25 cellular contexts compared by ENCODE assay signal in genomic region chr1:37362569-37362968, GRCh38.
DNase-seq lines count a peak whose midpoint lies in the region; ATAC-seq and TF ChIP-seq lines count a peak whose summit lies in the region.
"Had no signal": no experiment of that assay in that cellular context is flagged by ENCODE, and none has a peak within 500 bp of the region (broad histone marks: within the 10 kb centered on the region; RNA-seq: fewer than 3 reads in every experiment).

No MANE protein-coding gene starts in this region.

- H3K4me2 ChIP-seq in H9 (ENCODE audit: insufficient read depth, insufficient read length, low read length) (no peak overlapping the region), neural progenitor cell (peak overlapping the region; percentile 45)

- no peak overlapping the region for H4K8ac ChIP-seq in H9 (replicated peaks; ENCODE audit: insufficient read length, low read depth, low read length)

- H3K9ac ChIP-seq in H9 (ENCODE audit: extremely low read depth, insufficient read length, low read length) (no peak overlapping the region), neural progenitor cell (no peak overlapping the region)

- H3K79me1 ChIP-seq in H9 (ENCODE audit: insufficient read depth, low read depth, low read length, poor library complexity, severe bottlenecking), result no peaks in the 10 kb centered on the region

- DNase-seq in H9 (peak; percentile 38), iPS-NIHi7 (ENCODE audit: extremely low spot score) (peak; percentile 74), neural progenitor cell (ENCODE audit: low spot score) (peak; percentile 51), NCI-H446 treated with DMSO at 0.1 percent for 48 hours (lab: John Stamatoyannopoulos, UW) (no peak), hippocampal formation (lab: John Stamatoyannopoulos, UW) (no peak)
- DNase-seq: C1 segment of cervical spinal cord; CD4-positive, alpha-beta memory T cell; COR-L47; DMS53; GDM1; NCI-H1092; NCI-H1436; NCI-H187; NCI-H2081 treated with DMSO at 0.1 percent for 48 hours; NCI-H2171; NCI-H524 treated with DMSO at 0.1 percent for 48 hours; NCI-H774; SIG-M5 had no signal

- no peak overlapping the region for H2BK15ac ChIP-seq in H9 (ENCODE audit: low read depth, low read length)

- H3K27me3 ChIP-seq in H9 (ENCODE audit: insufficient read depth, low read length) (no peaks in the 10 kb centered on the region), neural progenitor cell (no peaks in the 10 kb centered on the region)

- H3K9me3 Mint-ChIP-seq in H9, result peaks cover 4 to 5% of the 10 kb centered on the region in 2 experiments; a peak in 2 of 5 replicates
- H3K9me3 Mint-ChIP-seq in neural progenitor cell, result peaks cover 2% of the 10 kb centered on the region
- H3K9me3 Mint-ChIP-seq: IgD-negative memory B cell had no signal

- peak overlapping the region in 1 of 3 experiments; percentile 62; a peak in 2 of 7 replicates for H3K27ac Mint-ChIP-seq in H9
- H3K27ac Mint-ChIP-seq in neural progenitor cell, result no peak overlapping the region
- H3K27ac Mint-ChIP-seq: CD4-positive, alpha-beta memory T cell; IgD-negative memory B cell had no signal

- no peaks in the 10 kb centered on the region for H3K23me2 ChIP-seq in H9 (ENCODE audit: insufficient read length, low read depth, low read length, poor library complexity, severe bottlenecking)

- H3K18ac ChIP-seq in H9 (ENCODE audit: insufficient read length, low read depth, low read length), result no peak overlapping the region

- H3K36me3 ChIP-seq in neural progenitor cell, result no peaks in the 10 kb centered on the region
- H3K36me3 ChIP-seq: HAP-1 had no signal

- WGBS in H9 (ENCODE audit: extremely low coverage, insufficient read length, low lambda C conversion rate), result no CpG with 5 or more reads among the region's 4 CpGs

- H3F3A ChIP-seq in neural progenitor cell (ENCODE audit: low read depth), result peaks cover 9% of the 10 kb centered on the region

- ATAC-seq in GM18870 (IDR thresholded peaks at IDR 0.05; ENCODE audit: unreplicated experiment) (no peak), GM21447 (IDR thresholded peaks at IDR 0.05; ENCODE audit: unreplicated experiment) (no peak)
- ATAC-seq: GM12878 had no signal

- H2AK5ac ChIP-seq in H9 (ENCODE audit: insufficient read length, low read length), result no peak overlapping the region

- H3K4me1 Mint-ChIP-seq in H9 (peaks cover 29% of the 10 kb centered on the region in 2 experiments), neural progenitor cell (peaks cover 12% of the 10 kb centered on the region)
- H3K4me1 Mint-ChIP-seq: CD4-positive, alpha-beta memory T cell; IgD-negative memory B cell had no signal

- H3K23ac ChIP-seq in H9 (ENCODE audit: insufficient read length, low read depth, low read length), result no peak overlapping the region

- H4K20me1 ChIP-seq in H9 (ENCODE audit: control insufficient read depth, insufficient read depth, insufficient read length) (no peaks in the 10 kb centered on the region), neural progenitor cell (ENCODE audit: low read depth) (no peaks in the 10 kb centered on the region)

- no peak overlapping the region for H3K4me3 ChIP-seq in neural progenitor cell
- H3K4me3 ChIP-seq: GM12878, HAP-1, SK-N-MC had no signal

- no peak overlapping the region for H3K4ac ChIP-seq in H9 (ENCODE audit: low read depth, low read length)

- H2BK120ac ChIP-seq in H9 (ENCODE audit: low read depth, low read length, poor library complexity, severe bottlenecking), result no peak overlapping the region

- H3K14ac ChIP-seq in H9 (ENCODE audit: insufficient read depth, low read length), result no peak overlapping the region

- H3K4me3 Mint-ChIP-seq in H9 (peak overlapping the region in 1 of 2 experiments; percentile 49; a peak in 1 of 5 replicates), neural progenitor cell (no peak overlapping the region)
- H3K4me3 Mint-ChIP-seq: CD4-positive, alpha-beta memory T cell; IgD-negative memory B cell had no signal

- H4K5ac ChIP-seq in H9 (ENCODE audit: insufficient read length, low read depth, low read length), result no peak overlapping the region

- H3K4me1 ChIP-seq in H9 (ENCODE audit: insufficient read depth, low read length) (peaks cover 4% of the 10 kb centered on the region), neural progenitor cell (peaks cover 12% of the 10 kb centered on the region)
- H3K4me1 ChIP-seq: HAP-1 had no signal

- no peak overlapping the region for H3T11ph ChIP-seq in H9 (ENCODE audit: low read length)

- H2AFZ ChIP-seq in H9 (ENCODE audit: low read length) (no peak overlapping the region), neural progenitor cell (replicated peaks) (no peak overlapping the region)

- H3K27ac ChIP-seq in H9 (ENCODE audit: insufficient read length, low read depth, low read length) (no peak overlapping the region), angular gyrus (ENCODE audit: low read depth, low read length) (peak overlapping the region; percentile 20), neural progenitor cell (no peak overlapping the region)
- H3K27ac ChIP-seq: SK-N-MC had no signal

- H2BK5ac ChIP-seq in H9 (ENCODE audit: insufficient read length, low read length), result no peak overlapping the region

- H3K9me3 ChIP-seq in H9 (ENCODE audit: control insufficient read depth, low read depth, low read length) (no peaks in the 10 kb centered on the region), neural progenitor cell (ENCODE audit: low read depth) (no peaks in the 10 kb centered on the region)
- H3K9me3 ChIP-seq: HAP-1 had no signal

- no peak overlapping the region for H3K56ac ChIP-seq in H9 (ENCODE audit: insufficient read length, low read depth, low read length)

- H3K79me2 ChIP-seq in H9 (ENCODE audit: insufficient read depth, low read length) (no peaks in the 10 kb centered on the region), neural progenitor cell (ENCODE audit: low read depth) (no peaks in the 10 kb centered on the region)

- H3K27me3 Mint-ChIP-seq in H9 (ENCODE audit: low read depth) (peaks cover 15% of the 10 kb centered on the region), neural progenitor cell (ENCODE audit: insufficient read depth, low read depth) (peaks cover 12% of the 10 kb centered on the region)

- TF ChIP-seq CTCF in H9 (conservative IDR thresholded peaks at IDR 0.05), result no peak
- TF ChIP-seq CTCF in neural progenitor cell (IDR thresholded peaks at IDR 0.05), result no peak

- H2BK12ac ChIP-seq in H9 (ENCODE audit: insufficient read length, low read depth, low read length), result no peak overlapping the region

- H3K36me3 Mint-ChIP-seq in H9 (ENCODE audit: insufficient read depth in 1 of 3, low read depth in 3 of 3) (peaks cover 0 to 4% (median 4%) of the 10 kb centered on the region in 3 experiments; a peak in 2 of 7 replicates), neural progenitor cell (no peaks in the 10 kb centered on the region)
- H3K36me3 Mint-ChIP-seq: CD4-positive, alpha-beta memory T cell had no signal

- no peak overlapping the region for H4K91ac ChIP-seq in H9 (ENCODE audit: insufficient read length, low read depth, low read length)

- H2BK20ac ChIP-seq in H9 (ENCODE audit: low read depth, low read length, poor library complexity, severe bottlenecking), result no peak overlapping the region

Comparison
In these comparisons a context has a peak if more than half of its experiments do, and no peak if none do; other contexts are left out.
1. DNase-seq: peak in H9 (single experiment), iPS-NIHi7 (single experiment) and neural progenitor cell (single experiment); none in NCI-H446 treated with DMSO at 0.1 percent for 48 hours (single experiment) and hippocampal formation (0 of 2).